Comparison of ENCODE assay signal across 18 cellular contexts in genomic region chr1:164875518-164875917, GRCh38.
DNase-seq lines count a peak whose midpoint lies in the region; ATAC-seq and TF ChIP-seq lines count a peak whose summit lies in the region.
"Had no signal": no experiment of that assay in that cellular context is flagged by ENCODE, and none has a peak within 500 bp of the region (broad histone marks: within the 10 kb centered on the region; RNA-seq: fewer than 3 reads in every experiment).

No MANE protein-coding gene starts in this region.

- no peak overlapping the region for H3K4me3 ChIP-seq in heart left ventricle
- H3K4me3 ChIP-seq in right cardiac atrium (ENCODE audit: low read length): no peak overlapping the region
- H3K4me3 ChIP-seq: A549; BLaER1 treated with 17β-estradiol and CSF1 and Interleukin-3, amounts not matched to agents 10 nM and 100 nM had no signal

- H3K9me3 ChIP-seq in heart left ventricle: no peaks in the 10 kb centered on the region
- H3K9me3 ChIP-seq in right cardiac atrium (ENCODE audit: control insufficient read depth, low read length): no peaks in the 10 kb centered on the region
- H3K9me3 ChIP-seq: A549; BLaER1 treated with 17β-estradiol and CSF1 and Interleukin-3, amounts not matched to agents 10 nM and 100 nM; Caco-2 had no signal

- H3K4me1 ChIP-seq in heart left ventricle (peaks cover 0 to 5% (median 0%) of the 10 kb centered on the region in 12 donors), right cardiac atrium (ENCODE audit: control insufficient read depth, insufficient read depth, low read length) (peaks cover 3% of the 10 kb centered on the region)
- H3K4me1 ChIP-seq: A549; BLaER1 treated with 17β-estradiol and CSF1 and Interleukin-3, amounts not matched to agents 10 nM and 100 nM; Caco-2 had no signal

- H3K36me3 ChIP-seq in heart left ventricle: no peaks in the 10 kb centered on the region
- H3K36me3 ChIP-seq: BLaER1 treated with 17β-estradiol and CSF1 and Interleukin-3, amounts not matched to agents 10 nM and 100 nM had no signal

- TF ChIP-seq CTCF in heart left ventricle (IDR thresholded peaks at IDR 0.05): no peak

- DNase-seq in Right ventricle myocardium inferior (ENCODE audit: missing footprints) (no peak), left cardiac atrium (no peak), heart left ventricle (peak in 2 of 5 donors; percentile 27 to 34), right cardiac atrium (no peak), astrocyte of the hippocampus (ENCODE audit: low read depth, low spot score) (peak; percentile 13), left ventricle myocardium superior (peak; percentile 41), NCI-H146 treated with DMSO at 0.1 percent for 48 hours (lab: John Stamatoyannopoulos, UW; ENCODE audit: unreplicated experiment) (no peak)
- DNase-seq: AML-193; Caco-2; Calu3; CD4-positive, alpha-beta T cell; CD8-positive, alpha-beta T cell; DMS79 treated with DMSO at 0.1 percent for 48 hours; GF-D8 had no signal

- H3K27ac ChIP-seq in heart left ventricle (no peak overlapping the region), right cardiac atrium (ENCODE audit: low read length) (no peak overlapping the region)
- H3K27ac ChIP-seq: 22Rv1; A549; BLaER1 treated with 17β-estradiol and CSF1 and Interleukin-3, amounts not matched to agents 10 nM and 100 nM; C4-2B had no signal

- H3K27me3 ChIP-seq in heart left ventricle: no peaks in the 10 kb centered on the region
- H3K27me3 ChIP-seq in right cardiac atrium (ENCODE audit: control insufficient read depth, insufficient read depth): no peaks in the 10 kb centered on the region
- H3K27me3 ChIP-seq: BLaER1 treated with 17β-estradiol and CSF1 and Interleukin-3, amounts not matched to agents 10 nM and 100 nM had no signal

- 78 to 91% (median 84%) methylated on average over 3 of the region's 3 CpGs for WGBS in heart left ventricle, 4 donors
- WGBS in right cardiac atrium: 92% methylated on average over 3 of the region's 3 CpGs

- TF ChIP-seq POLR2A in heart left ventricle (IDR thresholded peaks at IDR 0.05): no peak

- intact Hi-C loops in Right ventricle myocardium inferior (cut with DNase I) (no loop called here), left cardiac atrium (cut with DNase I) (no loop called here), heart left ventricle (cut with DNase I) (no loop called here), right cardiac atrium (cut with DNase I) (no loop called here), left ventricle myocardium superior (cut with micrococcal nuclease) (no loop called here)

- ATAC-seq in Right ventricle myocardium inferior: peak; percentile 55
- no peak for ATAC-seq in left cardiac atrium
- ATAC-seq in heart left ventricle: peak in 3 of 4 donors; percentile 37 to 61 (median 49)
- no peak for ATAC-seq in right cardiac atrium
- ATAC-seq in left ventricle myocardium superior: peak; percentile 57
- ATAC-seq: A549; CD8-positive, alpha-beta T cell had no signal

Comparison
In these comparisons a context has a peak if more than half of its experiments do, and no peak if none do; other contexts are left out.
1. ATAC-seq: peak in Right ventricle myocardium inferior (single experiment), heart left ventricle (3 of 4) and left ventricle myocardium superior (single experiment); none in left cardiac atrium (0 of 2) and right cardiac atrium (0 of 2).
2. DNase-seq: peak in astrocyte of the hippocampus (single experiment) and left ventricle myocardium superior (single experiment); none in Right ventricle myocardium inferior (single experiment), left cardiac atrium (single experiment), right cardiac atrium (0 of 3) and NCI-H146 treated with DMSO at 0.1 percent for 48 hours (single experiment).